24 cellular contexts compared by ENCODE assay signal in genomic region chr7:3087243-3087642, GRCh38. TPM values are rescaled to one million over a fixed set of nuclear protein-coding genes. Genes with fewer than 3 reads are reported as not detected.
DNase-seq lines count a peak whose midpoint lies in the region; ATAC-seq and TF ChIP-seq lines count a peak whose summit lies in the region.
"Had no signal": no experiment of that assay in that cellular context is flagged by ENCODE, and none has a peak within 500 bp of the region (broad histone marks: within the 10 kb centered on the region; RNA-seq: fewer than 3 reads in every experiment).

No MANE protein-coding gene starts in this region.

- no peaks in the 10 kb centered on the region for H3K4me1 Mint-ChIP-seq in Calu3 (ENCODE audit: low read depth, unreplicated experiment)

- 50 to 59% methylated on average over 3 to 4 of the region's 6 CpGs for WGBS in mesodermal cell (ENCODE audit: insufficient coverage in 2 of 2), 2 experiments

- peak overlapping the region; percentile 90 for H3K4me2 ChIP-seq in BLaER1
- H3K4me2 ChIP-seq: PC-9 had no signal

- no TSS peak for BruUV-seq in Calu3 (replicated peaks; lab: Mats Ljungman, UMichigan)

- peaks cover 20% of the 10 kb centered on the region for H3K9me3 ChIP-seq in BLaER1
- H3K9me3 ChIP-seq in mesodermal cell (ENCODE audit: control insufficient read depth, low read length): no peaks in the 10 kb centered on the region
- H3K9me3 ChIP-seq: BE2C, left lung, SJCRH30 had no signal

- no peak for TF ChIP-seq CTCF in coronary artery (IDR thresholded peaks at IDR 0.05)
- TF ChIP-seq CTCF in Calu3 (IDR thresholded peaks at IDR 0.05; ENCODE audit: unreplicated experiment): no peak

- peak overlapping the region; percentile 57 for H3K27ac ChIP-seq in BLaER1
- H3K27ac ChIP-seq in coronary artery: peak overlapping the region in 1 of 2 donors; percentile 22
- H3K27ac ChIP-seq in mesodermal cell (ENCODE audit: low read depth, low read length, severe bottlenecking): peak overlapping the region; percentile 31
- H3K27ac ChIP-seq: GM23248, left lung, PC-9, SJCRH30 had no signal

- no peaks in the 10 kb centered on the region for H3K27me3 ChIP-seq in BLaER1
- H3K27me3 ChIP-seq: BE2C had no signal

- DNase-seq in NCI-H226: peak; percentile 48
- no peak for DNase-seq in coronary artery (ENCODE audit: low spot score)
- no peak for DNase-seq in SK-N-DZ (ENCODE audit: low spot score)
- no peak for DNase-seq in Calu3
- DNase-seq: activated CD4-positive, alpha-beta T cell treated with anti-CD3 and anti-CD28 coated beads for 48 hours; BE2C; DMS 273 treated with DMSO at 0.1 percent for 48 hours; erythroblast; GM23248; left lung; NCI-H1694 treated with DMSO at 0.1 percent for 48 hours; NCI-H82; nephron progenitor cell; SJCRH30; stimulated activated CD4-positive, alpha-beta T cell treated with anti-CD3 and anti-CD28 coated beads, Interleukin-2, amount 100 ng/mL, for 48 hours had no signal

- H3K4me1 ChIP-seq in BLaER1 (peaks cover 86% of the 10 kb centered on the region), mesodermal cell (ENCODE audit: control insufficient read depth, insufficient read depth, low read length, poor library complexity, severe bottlenecking) (peaks cover 5% of the 10 kb centered on the region)
- H3K4me1 ChIP-seq: BE2C, left lung, SJCRH30 had no signal

- no peak for ATAC-seq in GM21619 (IDR thresholded peaks at IDR 0.05; ENCODE audit: unreplicated experiment)
- ATAC-seq in HG03520 (IDR thresholded peaks at IDR 0.05; ENCODE audit: unreplicated experiment): no peak
- ATAC-seq: GM12878, left lung had no signal

- H3K27me3 Mint-ChIP-seq in Calu3 (ENCODE audit: unreplicated experiment): peaks cover 44% of the 10 kb centered on the region
- H3K27me3 Mint-ChIP-seq: activated naive CD8-positive, alpha-beta T cell had no signal

- intact Hi-C loops in Calu3 (cut with micrococcal nuclease; ENCODE audit: unreplicated experiment): loop anchor here (10.0 kb wide), 1 partner anchor 58 kb away; no protein-coding TSS in a partner anchor

- H3K4me3 Mint-ChIP-seq in Calu3 (ENCODE audit: low read depth, unreplicated experiment): no peak overlapping the region
- H3K4me3 Mint-ChIP-seq: activated naive CD8-positive, alpha-beta T cell; brain; nephron progenitor cell; T-helper 1 cell treated with Interleukin-12 subunit alpha and Interleukin-12 subunit beta and Interleukin-4 antibody, amounts not matched to agents 30 μg/mL and 1 μg/mL, for 36 hours had no signal

- H3K4me3 ChIP-seq in BLaER1 (no peak overlapping the region), coronary artery (peak overlapping the region; percentile 7), mesodermal cell (ENCODE audit: extremely low read depth, insufficient read depth, low read length, poor library complexity, severe bottlenecking) (no peak overlapping the region)
- H3K4me3 ChIP-seq: GM12878, GM23248, left lung, PC-9, SJCRH30 had no signal

- no peaks in the 10 kb centered on the region for H4K20me1 ChIP-seq in BLaER1

- peak overlapping the region; percentile 21 for H3K9ac ChIP-seq in BLaER1
- H3K9ac ChIP-seq: GM23248 had no signal

- no peak overlapping the region for H3K27ac Mint-ChIP-seq in Calu3 (ENCODE audit: unreplicated experiment)
- H3K27ac Mint-ChIP-seq: activated naive CD8-positive, alpha-beta T cell; nephron progenitor cell; T-helper 1 cell treated with Interleukin-12 subunit alpha and Interleukin-12 subunit beta and Interleukin-4 antibody, amounts not matched to agents 30 μg/mL and 1 μg/mL, for 36 hours had no signal

- no peaks in the 10 kb centered on the region for H3K9me3 Mint-ChIP-seq in Calu3 (ENCODE audit: low read depth, unreplicated experiment)
- H3K9me3 Mint-ChIP-seq: T-helper 1 cell treated with Interleukin-12 subunit alpha and Interleukin-12 subunit beta and Interleukin-4 antibody, amounts not matched to agents 30 μg/mL and 1 μg/mL, for 36 hours had no signal

- H3K36me3 ChIP-seq in BLaER1 (no peaks in the 10 kb centered on the region), mesodermal cell (ENCODE audit: control insufficient read depth, insufficient read depth, low read length) (no peaks in the 10 kb centered on the region)
- H3K36me3 ChIP-seq: BE2C, left lung, SJCRH30 had no signal

- H3K36me3 Mint-ChIP-seq in Calu3 (ENCODE audit: insufficient read depth, unreplicated experiment): no peaks in the 10 kb centered on the region
- H3K36me3 Mint-ChIP-seq: activated naive CD8-positive, alpha-beta T cell; brain had no signal

- CTCF ChIA-PET in Calu3 (lab: Charles Lee): interaction anchor here (0.7 to 1.6 kb wide), 2 partner anchors 21 to 182 kb away, joined by 4 to 6 read pairs; no protein-coding TSS in a partner anchor

RNA-seq across cellular contexts. Expression of gene CARD11, which starts 43.6 kb away (rescaled TPM):
- 5.8 TPM for polyA plus RNA-seq in mesodermal cell (2013, experiment 1 of 2)
- polyA plus RNA-seq in mesodermal cell (2013, experiment 2 of 2): 4.4 TPM
- polyA plus RNA-seq in SK-N-DZ (2014; cell fraction: cytosol; rRNA removed): 0.05 TPM in 1 of 2 replicates, not detected in the other
- not detected in 2 replicates for polyA plus RNA-seq in SK-N-DZ (2014; cell fraction: nucleus; rRNA removed)
- total RNA-seq in Calu3 (2022): 79.2 and 87.2 TPM in 2 replicates
- total RNA-seq: GM23248, SJCRH30 had no signal
- polyA plus RNA-seq: GM23248 had no signal
